Comparison of ENCODE assay signal across 8 cellular contexts in the genomic region with DNA sequence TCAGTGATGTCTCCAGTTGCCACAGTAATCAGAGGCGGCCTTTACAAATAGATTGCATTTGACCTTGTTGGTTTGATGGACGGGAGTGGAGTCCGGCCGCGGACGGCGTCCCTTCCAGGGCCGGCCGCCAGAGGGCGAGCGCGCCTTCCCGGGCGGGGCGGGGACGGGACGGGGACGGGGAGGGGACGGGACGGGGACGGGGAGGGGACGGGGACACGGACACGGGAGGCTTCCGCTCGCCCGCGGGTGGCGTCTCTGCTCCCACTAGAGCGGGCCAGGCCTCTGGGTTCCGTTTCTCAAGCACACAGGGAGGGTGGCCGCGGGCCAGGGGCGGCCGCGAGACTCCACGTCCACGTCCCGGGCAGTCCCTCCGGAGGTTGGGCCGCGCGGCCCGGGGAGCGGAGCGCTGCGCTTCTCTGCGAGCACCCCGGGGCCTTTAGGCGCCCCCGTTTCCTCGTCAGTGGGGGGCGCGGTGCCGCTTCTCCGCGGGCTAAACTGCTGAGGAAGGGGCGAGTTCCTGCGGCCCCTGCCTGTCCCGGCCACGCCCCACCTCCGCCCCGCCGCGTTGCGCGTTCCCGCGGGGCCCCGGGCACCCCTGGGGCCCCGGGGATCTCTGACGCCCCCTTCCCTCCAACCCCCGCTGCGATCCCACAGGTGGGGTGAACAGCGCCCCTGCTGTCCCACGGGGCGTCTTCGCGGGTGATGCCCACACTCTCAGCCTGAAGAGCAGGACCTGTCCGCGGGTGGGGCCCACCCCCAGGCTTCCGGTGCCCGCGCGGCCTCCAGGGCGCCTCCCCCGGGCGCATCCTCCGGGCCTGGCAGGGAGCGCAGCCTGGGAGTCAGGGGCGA.
DNase-seq lines count a peak whose midpoint lies in the region; ATAC-seq lines count a peak whose summit lies in the region.

No MANE protein-coding gene starts in this region.

- DNase-seq in DMS153 treated with DMSO at 0.1 percent for 48 hours (lab: John Stamatoyannopoulos, UW; ENCODE audit: unreplicated experiment) (peak; percentile 1), DMS153 (lab: John Stamatoyannopoulos, UW) (no peak), cerebellar cortex (ENCODE audit: low spot score) (peak; percentile 6), left kidney (ENCODE audit: low read depth, low spot score) (peak; percentile 79)
- DNase-seq in stimulated activated CD4-positive, alpha-beta T cell treated with anti-CD3 and anti-CD28 coated beads, Interleukin-2, amount 100 ng/mL, for 48 hours: peak; percentile 76 to 80

- ATAC-seq in HG03354 (IDR thresholded peaks at IDR 0.05; ENCODE audit: poor library complexity, severe bottlenecking, unreplicated experiment) (peak; percentile 57), HG03565 (IDR thresholded peaks at IDR 0.05; ENCODE audit: unreplicated experiment) (no peak)
- peak; percentile 61 to 65 for ATAC-seq in activated CD4-positive, CD25-positive, alpha-beta regulatory T cell treated with anti-CD3 and anti-CD28 coated beads, Interleukin-2, amount 50 U/mL, for 24 hours
